ENCODE assay signal across 17 cellular contexts in genomic region chr4:170014359-170015008, GRCh38. TPM values are rescaled to one million over a fixed set of nuclear protein-coding genes. Genes with fewer than 3 reads are reported as not detected.
A peak's percentile ranks its signal among the peaks of the same experiment; 100 is the strongest.
DNase-seq lines count a peak whose midpoint lies in the region; ATAC-seq and TF ChIP-seq lines count a peak whose summit lies in the region.
"Had no signal": no experiment of that assay in that cellular context is flagged by ENCODE, and none has a peak within 500 bp of the region (broad histone marks: within the 10 kb centered on the region; RNA-seq: fewer than 3 reads in every experiment).

No MANE protein-coding gene starts in this region.

- no peak overlapping the region for H3K4me3 Mint-ChIP-seq in nephron
- H3K4me3 Mint-ChIP-seq: CD8-positive, alpha-beta T cell had no signal

- POLR2A ChIA-PET in AG04449 (lab: Yijun Ruan, JAX): no interaction called here

- ATAC-seq in HG02678 (IDR thresholded peaks at IDR 0.05; ENCODE audit: unreplicated experiment): no peak
- ATAC-seq: body of pancreas; CD8-positive, alpha-beta T cell had no signal

- peaks cover 18% of the 10 kb centered on the region for H3K4me1 Mint-ChIP-seq in nephron

- CTCF ChIA-PET in AG04449 (lab: Yijun Ruan, JAX): interaction anchor here (1.0 to 2.1 kb wide), 4 partner anchors 11 to 204 kb away, joined by 3 to 10 read pairs (median 6); partner anchors contain the start of gene MFAP3L

- H3K27me3 Mint-ChIP-seq in nephron (ENCODE audit: low read depth): peaks cover 6% of the 10 kb centered on the region

- H3K36me3 Mint-ChIP-seq in nephron (ENCODE audit: low read depth): no peaks in the 10 kb centered on the region
- H3K36me3 Mint-ChIP-seq: CD8-positive, alpha-beta T cell had no signal

- peaks cover 3% of the 10 kb centered on the region for H3K9me3 Mint-ChIP-seq in nephron
- H3K9me3 Mint-ChIP-seq: CD8-positive, alpha-beta T cell had no signal

- TF ChIP-seq CTCF in AG04449 (IDR thresholded peaks at IDR 0.05; ENCODE audit: insufficient read depth, low read length, missing control alignments): no peak
- TF ChIP-seq CTCF in nephron (IDR thresholded peaks at IDR 0.05; ENCODE audit: unreplicated experiment in 3 of 3): no peak

- peak; percentile 28 for DNase-seq in AG04449 (ENCODE audit: low read depth, low spot score)
- peak; percentile 31 for DNase-seq in HT1080 (ENCODE audit: low read depth)
- peak; percentile 92 for DNase-seq in cerebellar cortex (ENCODE audit: low spot score)
- no peak for DNase-seq in SIG-M5 treated with dmso at 0.1 percent for 504 hours (lab: John Stamatoyannopoulos, UW; ENCODE audit: unreplicated experiment)
- no peak for DNase-seq in RKO (ENCODE audit: low spot score)
- DNase-seq in activated CD4-positive, alpha-beta T cell treated with anti-CD3 and anti-CD28 coated beads for 4 hours: no peak
- DNase-seq: activated CD8-positive, alpha-beta memory T cell treated with anti-CD3 and anti-CD28 coated beads, Interleukin-2, amount 50 U/mL, for 48 hours; activated naive CD4-positive, alpha-beta T cell; body of pancreas; CD8-positive, alpha-beta T cell; effector CD4-positive, alpha-beta T cell; Karpas-422; NCI-H1436; SHP77; stimulated activated naive CD4-positive, alpha-beta T cell had no signal

- H3K27ac Mint-ChIP-seq in nephron: peak overlapping the region; percentile 33 to 63 (median 54)
- H3K27ac Mint-ChIP-seq: CD8-positive, alpha-beta T cell had no signal

- no peak overlapping the region for H3K4me3 ChIP-seq in AG04449 (ENCODE audit: low read depth, low read length)
- H3K4me3 ChIP-seq: body of pancreas had no signal

RNA-seq across cellular contexts. Expression of gene MFAP3L, which starts 11.7 kb away (rescaled TPM):
- 8.2 and 18.2 TPM in 2 replicates for total RNA-seq in HT1080 (2014; rRNA removed; shearing (Covaris generic))
- 4.4 and 5.7 TPM in 2 replicates for polyA plus RNA-seq in HT1080 (2015; cell fraction: cytosol; rRNA removed)
- polyA plus RNA-seq in HT1080 (2015; cell fraction: nucleus; rRNA removed): 2.8 and 3.1 TPM in 2 replicates

Comparison
In these comparisons a context has a peak if more than half of its experiments do, and no peak if none do; other contexts are left out.
1. DNase-seq: peak in AG04449 (single experiment), HT1080 (single experiment) and cerebellar cortex (single experiment); none in SIG-M5 treated with dmso at 0.1 percent for 504 hours (single experiment), RKO (single experiment) and activated CD4-positive, alpha-beta T cell treated with anti-CD3 and anti-CD28 coated beads for 4 hours (0 of 2).